In genomic region chr4:17336986-17337385, GRCh38 we compare ENCODE assay signal across 20 cellular contexts.
DNase-seq lines count a peak whose midpoint lies in the region; ATAC-seq, FAIRE-seq and TF ChIP-seq lines count a peak whose summit lies in the region.
"Had no signal": no experiment of that assay in that cellular context is flagged by ENCODE, and none has a peak within 500 bp of the region (broad histone marks: within the 10 kb centered on the region; RNA-seq: fewer than 3 reads in every experiment).

No MANE protein-coding gene starts in this region.

- POLR2A ChIA-PET in OCI-LY7 (lab: Charles Lee): interaction anchor here (0.5 to 2.7 kb wide), 9 partner anchors 9 to 1395 kb away, joined by 3 to 20 read pairs (median 3); no protein-coding TSS in a partner anchor
- POLR2A ChIA-PET in endothelial cell of umbilical vein (lab: Charles Lee): no interaction called here

- DNase-seq in activated T-cell treated with anti-CD3 and anti-CD28 coated beads, Interleukin-2, amount 50 U/mL, for 24 hours: no peak
- DNase-seq in activated T-cell treated with anti-CD3 and anti-CD28 coated beads, Interleukin-2, amount 50 U/mL, for 48 hours: no peak
- DNase-seq in OCI-LY7 (ENCODE audit: low spot score) (no peak), endothelial cell of umbilical vein (ENCODE audit: low read depth, low spot score) (no peak), spleen (no peak), mesothelial cell of epicardium (ENCODE audit: low spot score in 2 of 2, unreplicated experiment in 2 of 2) (no peak)
- DNase-seq: activated B cell treated with CpG ODN at 0.5 μM for 24 hours, brain microvascular endothelial cell, GDM1, NCI-H2081, NCI-H524 treated with DMSO at 0.1 percent for 48 hours, substantia nigra, SW 1271 had no signal

- H2AFZ ChIP-seq in OCI-LY7 (ENCODE audit: low read length) (peak overlapping the region; percentile 59; the same call in 1 of the 2 replicates), endothelial cell of umbilical vein (ENCODE audit: low read depth, low read length) (no peak overlapping the region)

- WGBS in spleen, 5 donors: 61 to 83% (median 73%) methylated on average over 1 of the region's 1 CpG

- H3K9me2 ChIP-seq in OCI-LY7 (ENCODE audit: insufficient read depth, low read length): no peaks in the 10 kb centered on the region

- H3K9me1 ChIP-seq in endothelial cell of umbilical vein (replicated peaks; ENCODE audit: control insufficient read depth, extremely low read depth, insufficient read depth, low read length): no peaks in the 10 kb centered on the region

- H3K27ac ChIP-seq in OCI-LY7 (ENCODE audit: low read depth, low read length, poor library complexity, severe bottlenecking): peak overlapping the region; percentile 92
- peak overlapping the region; percentile 81 for H3K27ac ChIP-seq in endothelial cell of umbilical vein (ENCODE audit: insufficient read depth, low read depth, low read length)
- H3K27ac ChIP-seq in spleen: peak overlapping the region in 3 of 8 donors; percentile 6 to 60 (median 7)
- H3K27ac ChIP-seq: brain microvascular endothelial cell had no signal

- peaks cover 56% of the 10 kb centered on the region for H3K4me1 Mint-ChIP-seq in activated T-cell treated with anti-CD3 and anti-CD28 coated beads, Interleukin-2, amount 50 U/mL, for 24 hours (ENCODE audit: low read depth)
- no peaks in the 10 kb centered on the region for H3K4me1 Mint-ChIP-seq in mesothelial cell of epicardium
- H3K4me1 Mint-ChIP-seq: activated B cell treated with CpG ODN at 0.5 μM for 24 hours, neural crest cell had no signal

- peak overlapping the region; percentile 32 for H3K4me3 Mint-ChIP-seq in activated T-cell treated with anti-CD3 and anti-CD28 coated beads, Interleukin-2, amount 50 U/mL, for 24 hours
- no peak overlapping the region for H3K4me3 Mint-ChIP-seq in mesothelial cell of epicardium
- H3K4me3 Mint-ChIP-seq: activated B cell treated with CpG ODN at 0.5 μM for 24 hours; dendritic cell treated with granulocyte-macrophage colony-stimulating factor and Interleukin-4, amounts not matched to agents 40 ng/mL and 50 ng/mL, for 4 days; neural crest cell had no signal

- H3K9me3 Mint-ChIP-seq in activated T-cell treated with anti-CD3 and anti-CD28 coated beads, Interleukin-2, amount 50 U/mL, for 24 hours: no peaks in the 10 kb centered on the region
- no peaks in the 10 kb centered on the region for H3K9me3 Mint-ChIP-seq in mesothelial cell of epicardium
- H3K9me3 Mint-ChIP-seq: activated B cell treated with CpG ODN at 0.5 μM for 24 hours; dendritic cell treated with granulocyte-macrophage colony-stimulating factor and Interleukin-4, amounts not matched to agents 40 ng/mL and 50 ng/mL, for 4 days; neural crest cell had no signal

- peaks cover 77% of the 10 kb centered on the region for H3K4me1 ChIP-seq in OCI-LY7 (ENCODE audit: insufficient read depth, low read length, poor library complexity, severe bottlenecking)
- peaks cover 22% of the 10 kb centered on the region for H3K4me1 ChIP-seq in endothelial cell of umbilical vein (ENCODE audit: control insufficient read depth, extremely low read depth, insufficient read depth, low read length)
- H3K4me1 ChIP-seq in spleen: peaks cover 0 to 12% (median 6%) of the 10 kb centered on the region in 6 donors
- H3K4me1 ChIP-seq: Peyer's patch had no signal

- intact Hi-C loops in OCI-LY7 (cut with micrococcal nuclease; ENCODE audit: unreplicated experiment): loop anchor here (2.0 to 10.0 kb wide), 4 partner anchors 48 to 1562 kb away; partner anchors contain the start of genes CD38 and TAPT1
- intact Hi-C loops in endothelial cell of umbilical vein (cut with micrococcal nuclease): loop anchor here (1.0 to 2.0 kb wide), 4 partner anchors 9 to 565 kb away; no protein-coding TSS in a partner anchor
- intact Hi-C loops in spleen (cut with DNase I; ENCODE audit: low total_unique reads): no loop called here

- TF ChIP-seq CTCF in OCI-LY7 (conservative IDR thresholded peaks at IDR 0.05; ENCODE audit: low read length): no peak
- TF ChIP-seq CTCF in endothelial cell of umbilical vein (IDR thresholded peaks at IDR 0.05; ENCODE audit: extremely low read depth in 1 of 2, insufficient read depth in 1 of 2, low read depth in 1 of 2, low read length in 2 of 2): no peak
- TF ChIP-seq CTCF in spleen (IDR thresholded peaks at IDR 0.05 in 8 of 11, conservative IDR thresholded peaks at IDR 0.05 in 3 of 11): no peak
- no peak for TF ChIP-seq CTCF in mesothelial cell of epicardium (IDR thresholded peaks at IDR 0.05; ENCODE audit: unreplicated experiment)

- CTCF ChIA-PET in OCI-LY7 (lab: Charles Lee; ENCODE audit: unreplicated experiment): interaction anchor here (1.2 to 1.4 kb wide), 2 partner anchors 8 to 9 kb away, joined by 3 to 4 read pairs; no protein-coding TSS in a partner anchor
- CTCF ChIA-PET in endothelial cell of umbilical vein (lab: Charles Lee): interaction anchor here (0.9 to 2.0 kb wide), 7 partner anchors 9 to 421 kb away, joined by 3 to 17 read pairs (median 7); no protein-coding TSS in a partner anchor

- H3K36me3 Mint-ChIP-seq in activated T-cell treated with anti-CD3 and anti-CD28 coated beads, Interleukin-2, amount 50 U/mL, for 24 hours (ENCODE audit: low read depth): no peaks in the 10 kb centered on the region
- H3K36me3 Mint-ChIP-seq in mesothelial cell of epicardium: no peaks in the 10 kb centered on the region

- peak overlapping the region; percentile 39 for H3K4me3 ChIP-seq in OCI-LY7 (ENCODE audit: low read depth, low read length, poor library complexity, severe bottlenecking)
- H3K4me3 ChIP-seq in endothelial cell of umbilical vein (replicated peaks in 1 of 3; ENCODE audit: insufficient read depth in 1 of 3, low read depth in 1 of 3, low read length in 3 of 3): no peak overlapping the region
- H3K4me3 ChIP-seq in spleen: no peak overlapping the region
- H3K4me3 ChIP-seq: Peyer's patch had no signal

- peak overlapping the region; percentile 41 for H3K9ac ChIP-seq in endothelial cell of umbilical vein (replicated peaks; ENCODE audit: extremely low read depth, insufficient read depth, low read length)

- FAIRE-seq in endothelial cell of umbilical vein (lab: Jason Lieb, UNC): no peak
- FAIRE-seq: GM19239, H1 had no signal

- H3K4me2 ChIP-seq in OCI-LY7 (ENCODE audit: low read length): peak overlapping the region; percentile 73
- peak overlapping the region; percentile 26 for H3K4me2 ChIP-seq in endothelial cell of umbilical vein (ENCODE audit: insufficient read depth, low read length)

- no peak for TF ChIP-seq POLR2A in endothelial cell of umbilical vein (IDR thresholded peaks at IDR 0.05; ENCODE audit: low read depth, low read length)
- no peak for TF ChIP-seq POLR2A in spleen (IDR thresholded peaks at IDR 0.05)

- no peaks in the 10 kb centered on the region for H3K27me3 Mint-ChIP-seq in activated T-cell treated with anti-CD3 and anti-CD28 coated beads, Interleukin-2, amount 50 U/mL, for 24 hours
- H3K27me3 Mint-ChIP-seq in mesothelial cell of epicardium (ENCODE audit: low read depth): peaks cover 10% of the 10 kb centered on the region
- H3K27me3 Mint-ChIP-seq: activated B cell treated with CpG ODN at 0.5 μM for 24 hours; dendritic cell treated with granulocyte-macrophage colony-stimulating factor and Interleukin-4, amounts not matched to agents 40 ng/mL and 50 ng/mL, for 4 days had no signal

- H4K20me1 ChIP-seq in OCI-LY7 (ENCODE audit: insufficient read depth, low read length) (no peaks in the 10 kb centered on the region), endothelial cell of umbilical vein (replicated peaks; ENCODE audit: control insufficient read depth, extremely low read depth, insufficient read depth, low read length) (no peaks in the 10 kb centered on the region)

- dilution Hi-C loops in endothelial cell of umbilical vein (cut with MboI; ENCODE audit: extremely low pct_ligation_motif_present, low sequenced_read_pairs): no loop called here

- H3K27me3 ChIP-seq in endothelial cell of umbilical vein (ENCODE audit: control insufficient read depth in 2 of 2, insufficient read depth in 2 of 2, low read length in 2 of 2): no peaks in the 10 kb centered on the region
- H3K27me3 ChIP-seq in spleen (replicated peaks in 1 of 7): no peaks in the 10 kb centered on the region
- H3K27me3 ChIP-seq: brain microvascular endothelial cell, Peyer's patch had no signal

- ATAC-seq in GM21360 (IDR thresholded peaks at IDR 0.05; ENCODE audit: unreplicated experiment) (peak; percentile 15), GM21390 (IDR thresholded peaks at IDR 0.05; ENCODE audit: unreplicated experiment) (no peak)

- H3K9me3 ChIP-seq in OCI-LY7 (ENCODE audit: low read length): no peaks in the 10 kb centered on the region; the same call in 1 of the 2 replicates
- no peaks in the 10 kb centered on the region for H3K9me3 ChIP-seq in endothelial cell of umbilical vein (replicated peaks; ENCODE audit: control insufficient read depth, insufficient read depth, low read length)
- no peaks in the 10 kb centered on the region for H3K9me3 ChIP-seq in spleen
- H3K9me3 ChIP-seq: Peyer's patch had no signal

- H3K79me2 ChIP-seq in OCI-LY7 (ENCODE audit: insufficient read depth, low read depth, low read length): no peaks in the 10 kb centered on the region
- no peaks in the 10 kb centered on the region for H3K79me2 ChIP-seq in endothelial cell of umbilical vein (ENCODE audit: control insufficient read depth, insufficient read depth, low read length)

- BruUV-seq in OCI-LY7 (replicated peaks; lab: Mats Ljungman, UMichigan): no TSS peak
- BruUV-seq in endothelial cell of umbilical vein (replicated peaks; lab: Mats Ljungman, UMichigan): TSS peak; percentile 80

- H3K27ac Mint-ChIP-seq in activated T-cell treated with anti-CD3 and anti-CD28 coated beads, Interleukin-2, amount 50 U/mL, for 24 hours: peak overlapping the region; percentile 96
- H3K27ac Mint-ChIP-seq in mesothelial cell of epicardium: no peak overlapping the region
- H3K27ac Mint-ChIP-seq: activated B cell treated with CpG ODN at 0.5 μM for 24 hours; dendritic cell treated with granulocyte-macrophage colony-stimulating factor and Interleukin-4, amounts not matched to agents 40 ng/mL and 50 ng/mL, for 4 days had no signal

- no peaks in the 10 kb centered on the region for H3K36me3 ChIP-seq in OCI-LY7 (ENCODE audit: insufficient read depth, low read length)
- no peaks in the 10 kb centered on the region for H3K36me3 ChIP-seq in endothelial cell of umbilical vein (ENCODE audit: control insufficient read depth in 2 of 2, extremely low read depth in 1 of 2, insufficient read depth in 2 of 2, low read length in 2 of 2)
- no peaks in the 10 kb centered on the region for H3K36me3 ChIP-seq in spleen
- H3K36me3 ChIP-seq: brain microvascular endothelial cell, Peyer's patch had no signal

TF ChIP-seq in endothelial cell of umbilical vein, 7 proteins besides CTCF, POLR2A, EP300 and RAD21 (continues in another document):
- TF ChIP-seq EZH2 (IDR thresholded peaks at IDR 0.05; ENCODE audit: borderline replicate concordance, low read depth, low read length, severe bottlenecking) (no peak), MYC (IDR thresholded peaks at IDR 0.05; ENCODE audit: low read depth, low read length) (no peak), FOS (IDR thresholded peaks at IDR 0.05; ENCODE audit: borderline replicate concordance, insufficient read depth, low read length) (no peak), GATA2 (IDR thresholded peaks at IDR 0.05; ENCODE audit: insufficient read depth, insufficient read length, low read depth, low read length) (no peak)
